Comparison of ENCODE assay signal across 8 cellular contexts in genomic region chr7:44638611-44639557, GRCh38. TPM values are rescaled to one million over a fixed set of nuclear protein-coding genes. Genes with fewer than 3 reads are reported as not detected.
DNase-seq lines count a peak whose midpoint lies in the region; ATAC-seq, FAIRE-seq and TF ChIP-seq lines count a peak whose summit lies in the region.

No MANE protein-coding gene starts in this region.

- intact Hi-C loops in K562 (cut with micrococcal nuclease) = loop anchor here (2.0 to 5.0 kb wide), 2 partner anchors 32 to 52 kb away; partner anchors contain the start of gene OGDH

- no peaks in the 10 kb centered on the region for H3K9me3 ChIP-seq in K562 (replicated peaks; ENCODE audit: control insufficient read depth, insufficient read depth, low read depth, low read length)

- POLR2A ChIA-PET in K562 (lab: Yijun Ruan, JAX) = interaction anchor here (0.7 to 1.4 kb wide), 6 partner anchors 10 to 185 kb away, joined by 3 to 5 read pairs (median 3); partner anchors contain the start of gene OGDH

- BruUV-seq in K562 (replicated peaks; lab: Mats Ljungman, UMichigan) = no TSS peak

- peak; percentile 89 for ATAC-seq in K562

- TF ChIP-seq CTCF in GM20000 (IDR thresholded peaks at IDR 0.05; ENCODE audit: extremely low read depth, missing control alignments) (no peak), K562 (IDR thresholded peaks at IDR 0.05 in 2 of 3, conservative IDR thresholded peaks at IDR 0.05 in 1 of 3; ENCODE audit: insufficient read depth in 2 of 3, low read depth in 1 of 3, low read length in 3 of 3) (peak in 1 of 3 experiments; percentile 19; a peak in 1 of 6 replicates)

- H3K27me3 ChIP-seq in K562 (ENCODE audit: control insufficient read depth in 2 of 2, insufficient read depth in 2 of 2, low read length in 2 of 2) (no peaks in the 10 kb centered on the region), layer of hippocampus (ENCODE audit: control insufficient read depth, insufficient read depth, low read length) (no peaks in the 10 kb centered on the region)

- 0 out of 4 replicates have a peak, but pooled peaks of 1 of the 2 experiments have one; percentile 21 for TF ChIP-seq RAD21 in K562 (CRISPR knock-in tag; conservative IDR thresholded peaks at IDR 0.05 in 1 of 2, IDR thresholded peaks at IDR 0.05 in 1 of 2)

- 13% methylated on average over 5 of the region's 5 CpGs for WGBS in K562 (ENCODE audit: insufficient coverage, low coverage, missing lambda C conversion rate)

- H3K4me2 ChIP-seq in K562 (ENCODE audit: insufficient read depth, low read length) = peak overlapping the region; percentile 78

- peak overlapping the region; percentile 84 for H3K27ac ChIP-seq in K562 (ENCODE audit: extremely low read depth, low read depth, low read length)
- H3K27ac ChIP-seq in layer of hippocampus (ENCODE audit: low read depth, low read length) = peak overlapping the region; percentile 69

- H3K4me3 Mint-ChIP-seq in T-helper 2 cell treated with Interferon-gamma antibody and Interleukin-4, amounts not matched to agents 5 μg/mL and 100 μg/mL, for 36 hours = peak overlapping the region; percentile 87

- peaks cover 40 to 48% of the 10 kb centered on the region in 2 experiments for H3K4me1 ChIP-seq in K562 (replicated peaks in 1 of 2; ENCODE audit: control insufficient read depth in 2 of 2, insufficient read depth in 2 of 2, low read length in 2 of 2)

- H4K20me1 ChIP-seq in K562 (replicated peaks; ENCODE audit: control insufficient read depth, insufficient read depth, low read length) = peaks cover 4% of the 10 kb centered on the region; the same call in 1 of the 2 replicates

- no peak; the same call in 1 of the 2 replicates for TF ChIP-seq POLR2A in K562 (conservative IDR thresholded peaks at IDR 0.05)

- no peaks in the 10 kb centered on the region for H3K27me3 Mint-ChIP-seq in T-helper 2 cell treated with Interferon-gamma antibody and Interleukin-4, amounts not matched to agents 5 μg/mL and 100 μg/mL, for 36 hours (ENCODE audit: low read depth)

- H3K9me1 ChIP-seq in K562 (ENCODE audit: control insufficient read depth, insufficient read depth, low read length) = peaks cover 11% of the 10 kb centered on the region

- peak; percentile 87 for FAIRE-seq in K562 (lab: Jason Lieb, UNC)

- H3K36me3 Mint-ChIP-seq in T-helper 2 cell treated with Interferon-gamma antibody and Interleukin-4, amounts not matched to agents 5 μg/mL and 100 μg/mL, for 36 hours (ENCODE audit: low read depth) = peaks cover 48% of the 10 kb centered on the region

- no peak overlapping the region for H3K4me3 ChIP-seq in K562

- peak overlapping the region; percentile 100 for H3K27ac Mint-ChIP-seq in T-helper 2 cell treated with Interferon-gamma antibody and Interleukin-4, amounts not matched to agents 5 μg/mL and 100 μg/mL, for 36 hours

- peak overlapping the region; percentile 46 for H2AFZ ChIP-seq in K562 (ENCODE audit: low read depth, low read length)

- H3K36me3 ChIP-seq in K562 (ENCODE audit: control insufficient read depth, insufficient read depth, low read length) = peaks cover 40% of the 10 kb centered on the region; the same call in 2 of the 3 replicates

- peaks cover 71% of the 10 kb centered on the region for H3K4me1 Mint-ChIP-seq in T-helper 2 cell treated with Interferon-gamma antibody and Interleukin-4, amounts not matched to agents 5 μg/mL and 100 μg/mL, for 36 hours (ENCODE audit: low read depth)

- no peaks in the 10 kb centered on the region for H3K9me3 Mint-ChIP-seq in T-helper 2 cell treated with Interferon-gamma antibody and Interleukin-4, amounts not matched to agents 5 μg/mL and 100 μg/mL, for 36 hours

- peak overlapping the region; percentile 31 to 69; a peak in 3 of 4 replicates for H3K9ac ChIP-seq in K562 (ENCODE audit: insufficient read depth in 1 of 2, low read depth in 2 of 2, low read length in 2 of 2)

- CTCF ChIA-PET in K562 (lab: Yijun Ruan, JAX; ENCODE audit: low intra/inter-chr PET ratio) = no interaction called here

- TF ChIP-seq EP300 in K562 (IDR thresholded peaks at IDR 0.05; ENCODE audit: low read length) = peak; percentile 72; the same call in 1 of the 2 replicates

- DNase-seq in DMS153 (lab: John Stamatoyannopoulos, UW) (peak; percentile 57), GM20000 (ENCODE audit: low spot score) (peak; percentile 75), HS-5 (ENCODE audit: low read depth) (peak; percentile 84), K562 (ENCODE audit: extremely low read depth in 1 of 4, low spot score in 3 of 4) (peak; percentile 85 to 92 (median 88)), occipital lobe (lab: John Stamatoyannopoulos, UW) (no peak)
- peak; percentile 85 for DNase-seq in T-helper 2 cell treated with Interferon-gamma antibody and Interleukin-4, amounts not matched to agents 5 μg/mL and 100 μg/mL, for 36 hours (ENCODE audit: low spot score)
- DNase-seq in stimulated activated CD4-positive, alpha-beta T cell treated with anti-CD3 and anti-CD28 coated beads, TNF-alpha, amount 100 ng/mL, for 4 hours (ENCODE audit: low read depth in 3 of 3) = peak; percentile 47 to 67 (median 58)

- peaks cover 42% of the 10 kb centered on the region for H3K79me2 ChIP-seq in K562 (ENCODE audit: control insufficient read depth, insufficient read depth, low read length)

- in situ Hi-C loops in K562 (cut with MboI) = no loop called here

TF ChIP-seq in K562, 482 proteins besides CTCF, POLR2A, EP300 and RAD21 (continues in another document):
- no peak for TF ChIP-seq ZBTB5 (IDR thresholded peaks at IDR 0.05)
- no peak for TF ChIP-seq MITF (IDR thresholded peaks at IDR 0.05)

RNA-seq across cellular contexts. Expression of gene OGDH, which starts 32.5 kb away (rescaled TPM):
- 67.1 and 99.5 TPM in 2 replicates for total RNA-seq in K562 (2011; cell fraction: chromatin; rRNA removed; ENCODE audit: low replicate concordance)
- total RNA-seq in K562 (2011; cell fraction: nucleolus; rRNA removed) = 61.5 and 70.1 TPM in 2 replicates
- 49.3 and 64.3 TPM in 2 replicates for total RNA-seq in K562 (2011; cell fraction: nucleoplasm; rRNA removed)
- total RNA-seq in K562 (2014; rRNA removed) (38.6 and 50.0 TPM in 2 replicates), K562 (2014; rRNA removed; fragmentation: Illumina TruSeq; extraction: Trizol) (20.5 and 21.8 TPM in 2 replicates), K562 (2015; rRNA removed; fragmentation: Illumina TruSeq; extraction: Trizol) (19.4 and 20.2 TPM in 2 replicates), K562 (2021) (80.3 and 86.6 TPM in 2 replicates), occipital lobe (40.9 TPM)
- polyA plus RNA-seq in K562 (2011; rRNA removed) (23.5 and 44.6 TPM in 2 replicates), K562 (2014; fragmentation: Illumina TruSeq; extraction: Trizol) (58.8 and 59.1 TPM in 2 replicates), K562 (2014; fragmentation: Nextera tagmentation; extraction: Ambion mirVana) (1 to 10 TPM; 3.1 to 6.3 TPM), K562 (2014; rRNA removed) (31.4 and 31.6 TPM in 2 replicates)
- 44.3 and 54.2 TPM in 2 replicates for polyA plus RNA-seq in K562 (2011; cell fraction: cytosol; rRNA removed)
- 59.0 and 70.4 TPM in 2 replicates for polyA plus RNA-seq in K562 (2011; cell fraction: nucleus; rRNA removed)
- 55.7 and 67.9 TPM in 2 replicates for polyA plus RNA-seq in K562 (2012)
- 66.0 and 68.6 TPM in 2 replicates for polyA minus RNA-seq in K562 (2011; rRNA and poly(A)+ RNA removed)
- 52.4 and 53.8 TPM in 2 replicates for polyA minus RNA-seq in K562 (2011; cell fraction: cytosol; rRNA and poly(A)+ RNA removed)
- 25.8 and 36.1 TPM in 2 replicates for polyA minus RNA-seq in K562 (2011; cell fraction: nucleus; rRNA and poly(A)+ RNA removed)

RNA-seq across cellular contexts. Expression of gene TMED4, which starts 56.9 kb away (rescaled TPM):
- total RNA-seq in K562 (2011; cell fraction: chromatin; rRNA removed; ENCODE audit: low replicate concordance) = 87.6 and 130 TPM in 2 replicates
- total RNA-seq in K562 (2011; cell fraction: nucleolus; rRNA removed) = 122 and 140 TPM in 2 replicates
- total RNA-seq in K562 (2011; cell fraction: nucleoplasm; rRNA removed) = 150 and 206 TPM in 2 replicates
- total RNA-seq in K562 (2014; rRNA removed) = 40.0 and 53.8 TPM in 2 replicates
- 40.6 and 42.1 TPM in 2 replicates for total RNA-seq in K562 (2014; rRNA removed; fragmentation: Illumina TruSeq; extraction: Trizol)
- total RNA-seq in K562 (2015; rRNA removed; fragmentation: Illumina TruSeq; extraction: Trizol) = 43.8 and 44.3 TPM in 2 replicates
- 44.5 and 44.6 TPM in 2 replicates for total RNA-seq in K562 (2021)
- 64.0 and 75.5 TPM in 2 replicates for polyA plus RNA-seq in K562 (2011; rRNA removed)
- 83.9 and 104 TPM in 2 replicates for polyA plus RNA-seq in K562 (2011; cell fraction: cytosol; rRNA removed)
- 84.1 and 90.2 TPM in 2 replicates for polyA plus RNA-seq in K562 (2011; cell fraction: nucleus; rRNA removed)
- 39.4 and 67.4 TPM in 2 replicates for polyA plus RNA-seq in K562 (2012)
- polyA plus RNA-seq in K562 (2014; fragmentation: Illumina TruSeq; extraction: Trizol) = 40.5 and 44.2 TPM in 2 replicates
- 10 to 100 TPM; 20.3 to 23.1 TPM for polyA plus RNA-seq in K562 (2014; fragmentation: Nextera tagmentation; extraction: Ambion mirVana)
- polyA plus RNA-seq in K562 (2014; rRNA removed) = 55.3 and 56.4 TPM in 2 replicates
- 49.9 and 50.1 TPM in 2 replicates for polyA minus RNA-seq in K562 (2011; rRNA and poly(A)+ RNA removed)
- polyA minus RNA-seq in K562 (2011; cell fraction: cytosol; rRNA and poly(A)+ RNA removed) = 32.8 and 44.1 TPM in 2 replicates
- polyA minus RNA-seq in K562 (2011; cell fraction: nucleus; rRNA and poly(A)+ RNA removed) = 32.0 and 44.2 TPM in 2 replicates
- total RNA-seq in occipital lobe = 74.2 TPM
